In the genomic region with DNA sequence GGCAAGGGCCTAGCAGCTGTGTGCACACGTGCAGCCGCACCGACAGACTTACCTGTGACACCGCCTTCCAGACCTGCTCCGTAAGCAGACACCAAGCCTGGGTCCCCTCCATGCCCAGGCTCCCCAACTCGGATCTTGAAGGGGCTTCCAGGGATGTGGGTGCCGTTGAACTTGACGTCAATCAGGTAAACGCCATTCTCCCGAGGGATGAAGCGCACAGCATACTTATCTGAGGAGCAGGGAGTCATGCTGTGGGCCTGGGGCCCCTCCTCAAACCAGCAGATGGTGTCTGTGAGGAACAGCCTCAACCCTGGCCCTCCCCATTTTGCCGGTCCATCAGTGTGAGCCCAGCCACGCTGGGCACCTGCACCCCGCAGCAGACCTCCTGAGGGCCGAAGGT, we compare ENCODE assay signal across 1 cellular context.
A peak's percentile ranks its signal among the peaks of the same experiment; 100 is the strongest.
TF ChIP-seq lines count a peak whose summit lies in the region.

No MANE protein-coding gene starts in this region.

TF ChIP-seq in PFSK-1, 5 proteins besides CTCF, POLR2A, EP300 and RAD21:
- TF ChIP-seq TAF1 (IDR thresholded peaks at IDR 0.05; ENCODE audit: borderline replicate concordance, insufficient read depth, low read length) (no peak), POLR2AphosphoS5 (IDR thresholded peaks at IDR 0.05; ENCODE audit: low read depth, low read length) (0 out of 2 replicates have a peak, but pooled peaks have one; percentile 11)
TF ChIP-seq in PFSK-1: peak in this region for 1.
